Comparison of ENCODE assay signal across 2 cellular contexts in the genomic region with DNA sequence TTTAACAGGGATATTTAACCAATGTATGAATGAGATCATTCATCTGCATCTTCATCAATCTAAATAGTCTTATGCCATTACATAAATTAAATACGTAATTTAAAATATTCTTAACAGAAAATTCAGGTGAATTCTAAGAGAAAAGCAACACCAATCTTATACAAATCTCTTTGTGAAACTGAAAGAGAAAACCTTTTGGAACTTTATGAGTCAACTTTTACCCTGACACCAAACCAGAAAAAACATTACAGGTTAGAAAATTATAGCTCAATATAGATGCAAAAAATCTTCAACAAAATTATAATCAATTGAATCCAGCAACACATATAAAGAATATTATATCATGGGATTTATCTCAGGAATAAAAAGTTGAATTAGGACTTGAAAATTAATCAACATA.
TF ChIP-seq lines count a peak whose summit lies in the region.

No MANE protein-coding gene starts in this region.

TF ChIP-seq in GM12878, 131 proteins besides CTCF, POLR2A, EP300 and RAD21 (continues in another document):
- TF ChIP-seq SPI1 (IDR thresholded peaks at IDR 0.05; ENCODE audit: borderline replicate concordance, insufficient read depth, low read depth, low read length), result no peak
- TF ChIP-seq, protein P1, sequence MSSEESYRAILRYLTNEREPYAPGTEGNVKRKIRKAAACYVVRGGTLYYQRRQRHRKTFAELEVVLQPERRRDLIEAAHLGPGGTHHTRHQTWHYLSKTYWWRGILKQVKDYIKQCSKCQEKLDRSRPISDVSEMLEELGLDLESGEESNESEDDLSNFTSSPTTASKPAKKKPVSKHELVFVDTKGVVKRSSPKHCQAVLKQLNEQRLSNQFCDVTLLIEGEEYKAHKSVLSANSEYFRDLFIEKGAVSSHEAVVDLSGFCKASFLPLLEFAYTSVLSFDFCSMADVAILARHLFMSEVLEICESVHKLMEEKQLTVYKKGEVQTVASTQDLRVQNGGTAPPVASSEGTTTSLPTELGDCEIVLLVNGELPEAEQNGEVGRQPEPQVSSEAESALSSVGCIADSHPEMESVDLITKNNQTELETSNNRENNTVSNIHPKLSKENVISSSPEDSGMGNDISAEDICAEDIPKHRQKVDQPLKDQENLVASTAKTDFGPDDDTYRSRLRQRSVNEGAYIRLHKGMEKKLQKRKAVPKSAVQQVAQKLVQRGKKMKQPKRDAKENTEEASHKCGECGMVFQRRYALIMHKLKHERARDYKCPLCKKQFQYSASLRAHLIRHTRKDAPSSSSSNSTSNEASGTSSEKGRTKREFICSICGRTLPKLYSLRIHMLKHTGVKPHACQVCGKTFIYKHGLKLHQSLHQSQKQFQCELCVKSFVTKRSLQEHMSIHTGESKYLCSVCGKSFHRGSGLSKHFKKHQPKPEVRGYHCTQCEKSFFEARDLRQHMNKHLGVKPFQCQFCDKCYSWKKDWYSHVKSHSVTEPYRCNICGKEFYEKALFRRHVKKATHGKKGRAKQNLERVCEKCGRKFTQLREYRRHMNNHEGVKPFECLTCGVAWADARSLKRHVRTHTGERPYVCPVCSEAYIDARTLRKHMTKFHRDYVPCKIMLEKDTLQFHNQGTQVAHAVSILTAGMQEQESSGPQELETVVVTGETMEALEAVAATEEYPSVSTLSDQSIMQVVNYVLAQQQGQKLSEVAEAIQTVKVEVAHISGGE (CRISPR knock-in tag; IDR thresholded peaks at IDR 0.05), result no peak
- TF ChIP-seq NR2C2 (IDR thresholded peaks at IDR 0.05; ENCODE audit: borderline replicate concordance, control insufficient read depth, insufficient read length, low read depth), result no peak
- no peak for TF ChIP-seq POLR2AphosphoS5 (IDR thresholded peaks at IDR 0.05; ENCODE audit: low read length)
- no peak for TF ChIP-seq BACH1 (IDR thresholded peaks at IDR 0.05; ENCODE audit: borderline replicate concordance)
- TF ChIP-seq, protein P2, sequence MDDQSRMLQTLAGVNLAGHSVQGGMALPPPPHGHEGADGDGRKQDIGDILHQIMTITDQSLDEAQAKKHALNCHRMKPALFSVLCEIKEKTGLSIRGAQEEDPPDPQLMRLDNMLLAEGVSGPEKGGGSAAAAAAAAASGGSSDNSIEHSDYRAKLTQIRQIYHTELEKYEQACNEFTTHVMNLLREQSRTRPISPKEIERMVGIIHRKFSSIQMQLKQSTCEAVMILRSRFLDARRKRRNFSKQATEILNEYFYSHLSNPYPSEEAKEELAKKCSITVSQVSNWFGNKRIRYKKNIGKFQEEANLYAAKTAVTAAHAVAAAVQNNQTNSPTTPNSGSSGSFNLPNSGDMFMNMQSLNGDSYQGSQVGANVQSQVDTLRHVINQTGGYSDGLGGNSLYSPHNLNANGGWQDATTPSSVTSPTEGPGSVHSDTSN (IDR thresholded peaks at IDR 0.05; ENCODE audit: insufficient replicate concordance, low read depth, low read length), result no peak
- TF ChIP-seq, protein P3, sequence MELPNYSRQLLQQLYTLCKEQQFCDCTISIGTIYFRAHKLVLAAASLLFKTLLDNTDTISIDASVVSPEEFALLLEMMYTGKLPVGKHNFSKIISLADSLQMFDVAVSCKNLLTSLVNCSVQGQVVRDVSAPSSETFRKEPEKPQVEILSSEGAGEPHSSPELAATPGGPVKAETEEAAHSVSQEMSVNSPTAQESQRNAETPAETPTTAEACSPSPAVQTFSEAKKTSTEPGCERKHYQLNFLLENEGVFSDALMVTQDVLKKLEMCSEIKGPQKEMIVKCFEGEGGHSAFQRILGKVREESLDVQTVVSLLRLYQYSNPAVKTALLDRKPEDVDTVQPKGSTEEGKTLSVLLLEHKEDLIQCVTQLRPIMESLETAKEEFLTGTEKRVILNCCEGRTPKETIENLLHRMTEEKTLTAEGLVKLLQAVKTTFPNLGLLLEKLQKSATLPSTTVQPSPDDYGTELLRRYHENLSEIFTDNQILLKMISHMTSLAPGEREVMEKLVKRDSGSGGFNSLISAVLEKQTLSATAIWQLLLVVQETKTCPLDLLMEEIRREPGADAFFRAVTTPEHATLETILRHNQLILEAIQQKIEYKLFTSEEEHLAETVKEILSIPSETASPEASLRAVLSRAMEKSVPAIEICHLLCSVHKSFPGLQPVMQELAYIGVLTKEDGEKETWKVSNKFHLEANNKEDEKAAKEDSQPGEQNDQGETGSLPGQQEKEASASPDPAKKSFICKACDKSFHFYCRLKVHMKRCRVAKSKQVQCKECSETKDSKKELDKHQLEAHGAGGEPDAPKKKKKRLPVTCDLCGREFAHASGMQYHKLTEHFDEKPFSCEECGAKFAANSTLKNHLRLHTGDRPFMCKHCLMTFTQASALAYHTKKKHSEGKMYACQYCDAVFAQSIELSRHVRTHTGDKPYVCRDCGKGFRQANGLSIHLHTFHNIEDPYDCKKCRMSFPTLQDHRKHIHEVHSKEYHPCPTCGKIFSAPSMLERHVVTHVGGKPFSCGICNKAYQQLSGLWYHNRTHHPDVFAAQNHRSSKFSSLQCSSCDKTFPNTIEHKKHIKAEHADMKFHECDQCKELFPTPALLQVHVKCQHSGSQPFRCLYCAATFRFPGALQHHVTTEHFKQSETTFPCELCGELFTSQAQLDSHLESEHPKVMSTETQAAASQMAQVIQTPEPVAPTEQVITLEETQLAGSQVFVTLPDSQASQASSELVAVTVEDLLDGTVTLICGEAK (IDR thresholded peaks at IDR 0.05; ENCODE audit: borderline replicate concordance), result peak; percentile 53; the same call in 1 of the 2 replicates
- TF ChIP-seq, protein P4, sequence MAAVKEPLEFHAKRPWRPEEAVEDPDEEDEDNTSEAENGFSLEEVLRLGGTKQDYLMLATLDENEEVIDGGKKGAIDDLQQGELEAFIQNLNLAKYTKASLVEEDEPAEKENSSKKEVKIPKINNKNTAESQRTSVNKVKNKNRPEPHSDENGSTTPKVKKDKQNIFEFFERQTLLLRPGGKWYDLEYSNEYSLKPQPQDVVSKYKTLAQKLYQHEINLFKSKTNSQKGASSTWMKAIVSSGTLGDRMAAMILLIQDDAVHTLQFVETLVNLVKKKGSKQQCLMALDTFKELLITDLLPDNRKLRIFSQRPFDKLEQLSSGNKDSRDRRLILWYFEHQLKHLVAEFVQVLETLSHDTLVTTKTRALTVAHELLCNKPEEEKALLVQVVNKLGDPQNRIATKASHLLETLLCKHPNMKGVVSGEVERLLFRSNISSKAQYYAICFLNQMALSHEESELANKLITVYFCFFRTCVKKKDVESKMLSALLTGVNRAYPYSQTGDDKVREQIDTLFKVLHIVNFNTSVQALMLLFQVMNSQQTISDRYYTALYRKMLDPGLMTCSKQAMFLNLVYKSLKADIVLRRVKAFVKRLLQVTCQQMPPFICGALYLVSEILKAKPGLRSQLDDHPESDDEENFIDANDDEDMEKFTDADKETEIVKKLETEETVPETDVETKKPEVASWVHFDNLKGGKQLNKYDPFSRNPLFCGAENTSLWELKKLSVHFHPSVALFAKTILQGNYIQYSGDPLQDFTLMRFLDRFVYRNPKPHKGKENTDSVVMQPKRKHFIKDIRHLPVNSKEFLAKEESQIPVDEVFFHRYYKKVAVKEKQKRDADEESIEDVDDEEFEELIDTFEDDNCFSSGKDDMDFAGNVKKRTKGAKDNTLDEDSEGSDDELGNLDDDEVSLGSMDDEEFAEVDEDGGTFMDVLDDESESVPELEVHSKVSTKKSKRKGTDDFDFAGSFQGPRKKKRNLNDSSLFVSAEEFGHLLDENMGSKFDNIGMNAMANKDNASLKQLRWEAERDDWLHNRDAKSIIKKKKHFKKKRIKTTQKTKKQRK (IDR thresholded peaks at IDR 0.05; ENCODE audit: low read depth, low read length), result no peak
- TF ChIP-seq HCFC1 (IDR thresholded peaks at IDR 0.05; ENCODE audit: low read length), result no peak

TF ChIP-seq in SK-N-SH, 30 proteins besides CTCF, POLR2A, EP300 and RAD21:
- TF ChIP-seq TAF1 (IDR thresholded peaks at IDR 0.05; ENCODE audit: borderline replicate concordance, low read depth, low read length), result no peak
- no peak for TF ChIP-seq NFIC (IDR thresholded peaks at IDR 0.05; ENCODE audit: borderline replicate concordance)
- no peak for TF ChIP-seq NRF1 (IDR thresholded peaks at IDR 0.05; ENCODE audit: low read depth, low read length)
- no peak for TF ChIP-seq EZH2phosphoT487 (IDR thresholded peaks at IDR 0.05; ENCODE audit: borderline replicate concordance, low read depth)
